8 cellular contexts compared by ENCODE assay signal in the genomic region with DNA sequence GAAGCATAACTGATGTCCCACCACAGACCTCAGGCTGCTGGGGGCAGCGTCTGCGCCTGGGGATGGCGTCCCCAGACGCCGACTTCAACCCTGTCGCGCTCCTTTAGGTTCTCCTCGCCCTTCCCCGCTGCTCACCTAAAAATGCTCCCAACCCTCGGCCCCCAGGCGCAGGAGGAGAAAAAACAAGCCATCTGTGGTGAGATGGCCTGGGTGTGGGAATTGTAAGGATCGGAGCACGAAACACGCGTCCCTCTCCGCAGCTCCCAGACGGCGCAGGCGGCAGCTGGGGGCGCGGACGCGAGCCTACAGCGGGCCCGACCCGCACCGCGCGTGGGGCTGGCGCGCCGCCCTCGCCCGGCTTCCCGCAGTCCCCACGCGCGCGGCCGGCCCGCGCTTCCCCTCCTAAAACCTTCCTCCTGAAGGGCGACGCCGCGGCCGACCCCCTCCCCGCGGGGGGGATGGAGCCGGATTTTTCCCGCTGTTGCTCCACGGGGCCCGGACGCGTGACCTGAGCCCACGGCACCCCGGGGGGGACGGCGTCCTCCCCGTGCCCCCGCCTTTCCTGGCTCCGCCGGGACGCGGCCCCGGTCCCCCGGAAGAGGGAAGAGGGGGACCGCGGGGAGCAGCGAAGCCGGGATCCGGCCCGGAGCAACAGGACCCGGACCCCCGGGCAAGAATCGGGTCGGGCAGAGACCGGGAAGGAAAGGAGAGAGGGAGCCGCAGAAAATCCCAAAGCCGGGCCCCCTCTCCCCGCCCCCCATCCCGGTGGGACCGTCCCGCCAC. TPM values are rescaled to one million over a fixed set of nuclear protein-coding genes. Genes with fewer than 3 reads are reported as not detected.
DNase-seq lines count a peak whose midpoint lies in the region; ATAC-seq and TF ChIP-seq lines count a peak whose summit lies in the region.

No MANE protein-coding gene starts in this region.

- H2AFZ ChIP-seq in GM23338 (peak overlapping the region; percentile 76; the same call in 1 of the 2 replicates), PC-3 (ENCODE audit: low read length) (peak overlapping the region; percentile 73)

- peak overlapping the region; percentile 87 for H3K4me2 ChIP-seq in GM23338
- peak overlapping the region; percentile 90 for H3K4me2 ChIP-seq in PC-3 (ENCODE audit: low read length)

- H3K4me1 ChIP-seq in Caco-2 = peaks cover 27% of the 10 kb centered on the region
- H3K4me1 ChIP-seq in GM23338 (ENCODE audit: insufficient read depth) = peaks cover 24% of the 10 kb centered on the region
- H3K4me1 ChIP-seq in PC-3 (ENCODE audit: insufficient read depth, low read length) = peaks cover 44% of the 10 kb centered on the region
- H3K4me1 ChIP-seq in right cardiac atrium (ENCODE audit: control insufficient read depth, insufficient read depth, low read length) = no peaks in the 10 kb centered on the region

- CTCF ChIA-PET in Caco-2 (lab: Charles Lee) (interaction anchor here (0.6 kb wide), 1 partner anchor 118 kb away, joined by 3 read pairs; no protein-coding TSS in a partner anchor), PC-3 (lab: Charles Lee) (no interaction called here)

- H3F3A ChIP-seq in GM23338 (replicated peaks; ENCODE audit: low read depth) (peaks cover 3% of the 10 kb centered on the region; the same call in 1 of the 2 replicates), PC-3 (ENCODE audit: low read length, unreplicated experiment) (peaks cover 4% of the 10 kb centered on the region)

- no TSS peak for BruUV-seq in Caco-2 (replicated peaks; lab: Mats Ljungman, UMichigan)
- BruUV-seq in PC-3 (replicated peaks; lab: Mats Ljungman, UMichigan) = no TSS peak

- H3K4me3 ChIP-seq in Caco-2 (ENCODE audit: low read depth, low read length) (peak overlapping the region; percentile 97), GM23338 (peak overlapping the region; percentile 81), PC-3 (ENCODE audit: low read length) (peak overlapping the region; percentile 87), right cardiac atrium (ENCODE audit: low read length) (peak overlapping the region; percentile 92)

- H3K79me2 ChIP-seq in GM23338 (replicated peaks; ENCODE audit: insufficient read depth) = peaks cover 48% of the 10 kb centered on the region
- peaks cover 55% of the 10 kb centered on the region for H3K79me2 ChIP-seq in PC-3 (ENCODE audit: low read length)

- TF ChIP-seq CTCF in Caco-2 (IDR thresholded peaks at IDR 0.05; ENCODE audit: insufficient read depth in 1 of 2, low read depth in 1 of 2, low read length in 1 of 2, severe bottlenecking in 1 of 2, unreplicated experiment in 1 of 2) (no peak), GM23338 (conservative IDR thresholded peaks at IDR 0.05; ENCODE audit: low read depth in 2 of 2) (no peak), PC-3 (conservative IDR thresholded peaks at IDR 0.05; ENCODE audit: low read depth, low read length) (no peak)

- DNase-seq in Caco-2 (peak in 1 of 2 experiments; percentile 17), GM23338 (ENCODE audit: low spot score) (peak; percentile 45), PC-3 (no peak), right cardiac atrium (peak in 2 of 3 donors; percentile 73 to 78), retina (peak; percentile 72), NCI-H1048 (lab: John Stamatoyannopoulos, UW) (no peak), amniotic stem cell (lab: John Stamatoyannopoulos, UW) (no peak)

- H3K4me1 Mint-ChIP-seq in Caco-2 (ENCODE audit: low read depth, unreplicated experiment) (peaks cover 25% of the 10 kb centered on the region), GM23338 (peaks cover 29% of the 10 kb centered on the region)

- H3K27ac Mint-ChIP-seq in Caco-2 (ENCODE audit: unreplicated experiment) (peak overlapping the region; percentile 70), GM23338 (peak overlapping the region; percentile 81; the same call in 1 of the 2 replicates)

- H3K36me3 ChIP-seq in Caco-2 (ENCODE audit: control insufficient read depth, insufficient read depth, low read length) (no peaks in the 10 kb centered on the region), GM23338 (ENCODE audit: insufficient read depth) (no peaks in the 10 kb centered on the region), PC-3 (ENCODE audit: low read depth, low read length) (no peaks in the 10 kb centered on the region)

- H3K27me3 Mint-ChIP-seq in Caco-2 (ENCODE audit: insufficient read depth, unreplicated experiment) (no peaks in the 10 kb centered on the region), GM23338 (ENCODE audit: insufficient read depth, low read depth, poor library complexity) (peaks cover 1% of the 10 kb centered on the region)

- POLR2A ChIA-PET in Caco-2 (lab: Charles Lee) = interaction anchor here (1.0 kb wide), 1 partner anchor 93 kb away, joined by 3 read pairs; no protein-coding TSS in a partner anchor
- POLR2A ChIA-PET in PC-3 (lab: Charles Lee; ENCODE audit: unreplicated experiment) = no interaction called here

- no peaks in the 10 kb centered on the region for H3K9me2 ChIP-seq in GM23338 (ENCODE audit: insufficient read depth)
- H3K9me2 ChIP-seq in PC-3 (replicated peaks; ENCODE audit: low read length) = no peaks in the 10 kb centered on the region

- WGBS in right cardiac atrium = under 1% methylated on average over 84 of the region's 84 CpGs

- H3K36me3 Mint-ChIP-seq in Caco-2 (ENCODE audit: insufficient read depth, unreplicated experiment) = peaks cover 12% of the 10 kb centered on the region
- H3K36me3 Mint-ChIP-seq in GM23338 (ENCODE audit: low read depth) = no peaks in the 10 kb centered on the region; the same call in 2 of the 3 replicates

- intact Hi-C loops in Caco-2 (cut with micrococcal nuclease; ENCODE audit: unreplicated experiment) = loop anchor here (1.0 to 5.0 kb wide), 4 partner anchors 45 to 177 kb away; no protein-coding TSS in a partner anchor
- intact Hi-C loops in PC-3 (cut with micrococcal nuclease) = loop anchor here (1.0 to 2.0 kb wide), 3 partner anchors 40 to 130 kb away; no protein-coding TSS in a partner anchor
- intact Hi-C loops in right cardiac atrium (cut with DNase I) = loop anchor here in 2 of 4 donors (5.0 kb wide), 2 partner anchors 50 to 175 kb away; no protein-coding TSS in a partner anchor

- H3K9me3 ChIP-seq in Caco-2 (peaks cover 4% of the 10 kb centered on the region; the same call in 1 of the 2 replicates), PC-3 (ENCODE audit: low read length) (no peaks in the 10 kb centered on the region), right cardiac atrium (ENCODE audit: control insufficient read depth, low read length) (no peaks in the 10 kb centered on the region)

- ATAC-seq in GM23338 (peak; percentile 29), PC-3 (no peak; the same call in 1 of the 2 replicates), right cardiac atrium (peak; percentile 30 to 56)

- H3K9me3 Mint-ChIP-seq in Caco-2 (ENCODE audit: unreplicated experiment) (peaks cover 11% of the 10 kb centered on the region), GM23338 (no peaks in the 10 kb centered on the region)

- peak overlapping the region; percentile 73 for H3K9ac ChIP-seq in PC-3 (ENCODE audit: low read length)

- H3K27me3 ChIP-seq in Caco-2 (replicated peaks; ENCODE audit: control insufficient read depth, insufficient read depth, low read length) (no peaks in the 10 kb centered on the region), GM23338 (ENCODE audit: insufficient read depth) (peaks cover 23% of the 10 kb centered on the region), PC-3 (ENCODE audit: low read length) (no peaks in the 10 kb centered on the region), right cardiac atrium (ENCODE audit: control insufficient read depth, insufficient read depth) (no peaks in the 10 kb centered on the region)

- H3K4me3 Mint-ChIP-seq in Caco-2 (ENCODE audit: unreplicated experiment) = peak overlapping the region; percentile 80
- H3K4me3 Mint-ChIP-seq in GM23338 = peak overlapping the region; percentile 89

- peak overlapping the region; percentile 73; the same call in 1 of the 2 replicates for H3K27ac ChIP-seq in GM23338 (ENCODE audit: low read depth)
- peak overlapping the region; percentile 28; the same call in 1 of the 2 replicates for H3K27ac ChIP-seq in PC-3 (ENCODE audit: low read length)
- peak overlapping the region; percentile 88 for H3K27ac ChIP-seq in angular gyrus (ENCODE audit: low read depth, low read length)
- H3K27ac ChIP-seq in right cardiac atrium (ENCODE audit: low read length) = peak overlapping the region; percentile 56

- peaks cover 3% of the 10 kb centered on the region; the same call in 1 of the 2 replicates for H4K20me1 ChIP-seq in GM23338 (replicated peaks; ENCODE audit: insufficient read depth)
- no peaks in the 10 kb centered on the region for H4K20me1 ChIP-seq in PC-3 (ENCODE audit: low read length)

TF ChIP-seq in GM23338, 12 proteins besides CTCF, POLR2A, EP300 and RAD21 (continues in another document):
- no peak for TF ChIP-seq POLR2AphosphoS5 (IDR thresholded peaks at IDR 0.05; ENCODE audit: low read depth)
- TF ChIP-seq, protein P1, sequence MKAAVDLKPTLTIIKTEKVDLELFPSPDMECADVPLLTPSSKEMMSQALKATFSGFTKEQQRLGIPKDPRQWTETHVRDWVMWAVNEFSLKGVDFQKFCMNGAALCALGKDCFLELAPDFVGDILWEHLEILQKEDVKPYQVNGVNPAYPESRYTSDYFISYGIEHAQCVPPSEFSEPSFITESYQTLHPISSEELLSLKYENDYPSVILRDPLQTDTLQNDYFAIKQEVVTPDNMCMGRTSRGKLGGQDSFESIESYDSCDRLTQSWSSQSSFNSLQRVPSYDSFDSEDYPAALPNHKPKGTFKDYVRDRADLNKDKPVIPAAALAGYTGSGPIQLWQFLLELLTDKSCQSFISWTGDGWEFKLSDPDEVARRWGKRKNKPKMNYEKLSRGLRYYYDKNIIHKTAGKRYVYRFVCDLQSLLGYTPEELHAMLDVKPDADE (IDR thresholded peaks at IDR 0.05) = no peak

RNA-seq across cellular contexts. Expression of a gene that starts 0.6 kb away (rescaled TPM):
- total RNA-seq in Caco-2 (2022) (91.7 and 106 TPM in 2 replicates), PC-3 (2014; rRNA removed) (26.9 and 39.9 TPM in 2 replicates), right cardiac atrium (100 to 1,000 TPM in 3 of 4 donors, 10 to 100 TPM in 1; 95.3 to 120 (median 107) TPM)
- total RNA-seq in GM23338 (2014; rRNA removed; shearing (Covaris generic)) = 65.9 and 91.7 TPM in 2 replicates
- polyA plus RNA-seq in GM23338 (2016; fragmentation: Nextera tagmentation; extraction: Ambion mirVana) (76.2 and 76.7 TPM in 2 replicates), right cardiac atrium (30.2 TPM)

Comparison
In these comparisons a context has a peak if more than half of its experiments do, and no peak if none do; other contexts are left out.
1. DNase-seq: peak in GM23338 (single experiment), right cardiac atrium (2 of 3) and retina (single experiment); none in PC-3 (single experiment), NCI-H1048 (single experiment) and amniotic stem cell (single experiment).
2. H3K27ac ChIP-seq: peak in every context shown above with its lines; median percentile 88 in angular gyrus; 73 in GM23338; 56 in right cardiac atrium; 28 in PC-3.
3. Peak in every context shown above with its lines, with median percentiles within 50 percentile points of each other: H3K4me3 ChIP-seq.